8 cellular contexts compared by ENCODE assay signal in genomic region chr9:21919377-21920362, GRCh38.
A peak's percentile ranks its signal among the peaks of the same experiment; 100 is the strongest.
DNase-seq lines count a peak whose midpoint lies in the region; ATAC-seq and TF ChIP-seq lines count a peak whose summit lies in the region.

No MANE protein-coding gene starts in this region.

- peaks cover 3% of the 10 kb centered on the region; the same call in 1 of the 2 replicates for H3K4me1 ChIP-seq in SJCRH30
- no peaks in the 10 kb centered on the region for H3K4me1 ChIP-seq in mesendoderm (ENCODE audit: control insufficient read depth, low read depth, low read length)

- H3K9me3 ChIP-seq in SJCRH30 (replicated peaks) = no peaks in the 10 kb centered on the region

- H3K27me3 ChIP-seq in SJCRH30 = no peaks in the 10 kb centered on the region
- no peaks in the 10 kb centered on the region for H3K27me3 ChIP-seq in mesendoderm (ENCODE audit: insufficient read depth, low read length, poor library complexity)

- WGBS in mesendoderm (ENCODE audit: extremely low coverage, insufficient coverage, low lambda C conversion rate) = no CpG with 5 or more reads among the region's 4 CpGs

- peak overlapping the region; percentile 18 for H3K4me3 ChIP-seq in SJCRH30
- H3K4me3 ChIP-seq in fibroblast of villous mesenchyme (ENCODE audit: low read depth, low read length) = no peak overlapping the region
- no peak overlapping the region for H3K4me3 ChIP-seq in mesendoderm (ENCODE audit: low read length)

- H3K27me3 Mint-ChIP-seq in glutamatergic neuron (ENCODE audit: unreplicated experiment) = no peaks in the 10 kb centered on the region

- H3K27ac Mint-ChIP-seq in glutamatergic neuron (ENCODE audit: unreplicated experiment) = no peak overlapping the region

- no peak overlapping the region for H3K9ac ChIP-seq in mesendoderm (ENCODE audit: low read length)

- no peaks in the 10 kb centered on the region for H3K9me3 Mint-ChIP-seq in glutamatergic neuron (ENCODE audit: unreplicated experiment)

- no peak overlapping the region for H3K4ac ChIP-seq in mesendoderm (ENCODE audit: low read depth, low read length)

- H3K4me2 ChIP-seq in mesendoderm (ENCODE audit: low read length) = no peak overlapping the region

- H3K79me1 ChIP-seq in mesendoderm (ENCODE audit: low read length) = no peaks in the 10 kb centered on the region

- H3K27ac ChIP-seq in SJCRH30 (peak overlapping the region; percentile 32), mesendoderm (ENCODE audit: low read depth, low read length) (no peak overlapping the region)

- H3K79me2 ChIP-seq in mesendoderm (ENCODE audit: control insufficient read depth, insufficient read depth, low read length) = no peaks in the 10 kb centered on the region

- H3K56ac ChIP-seq in mesendoderm (ENCODE audit: low read length) = no peak overlapping the region

- no peak for TF ChIP-seq CTCF in fibroblast of villous mesenchyme (IDR thresholded peaks at IDR 0.05; ENCODE audit: insufficient read depth, low read depth, low read length)
- no peak for TF ChIP-seq CTCF in glutamatergic neuron (IDR thresholded peaks at IDR 0.05; ENCODE audit: partially characterized antibody, unreplicated experiment)

- no peaks in the 10 kb centered on the region for H3K36me3 Mint-ChIP-seq in glutamatergic neuron (ENCODE audit: unreplicated experiment)

- H4K5ac ChIP-seq in mesendoderm (ENCODE audit: low read length) = no peak overlapping the region

- H3K4me3 Mint-ChIP-seq in glutamatergic neuron (ENCODE audit: unreplicated experiment) = no peak overlapping the region

- H3K36me3 ChIP-seq in SJCRH30 (no peaks in the 10 kb centered on the region), mesendoderm (ENCODE audit: control insufficient read depth, insufficient read depth, low read length) (no peaks in the 10 kb centered on the region)

- no peak overlapping the region for H2BK5ac ChIP-seq in mesendoderm (ENCODE audit: low read length)

- no peak overlapping the region for H4K8ac ChIP-seq in mesendoderm (ENCODE audit: low read depth, low read length)

- DNase-seq in stimulated activated CD4-positive, alpha-beta T cell treated with anti-CD3 and anti-CD28 coated beads, Interleukin-2, amount 100 ng/mL, for 4 hours (ENCODE audit: low read depth) = peak; percentile 5
- DNase-seq in stimulated activated CD4-positive, alpha-beta T cell treated with anti-CD3 and anti-CD28 coated beads, Interleukin-12 subunit alpha, Interleukin-12 subunit beta, amount 100 ng/mL, for 4 hours = no peak
- DNase-seq in SJCRH30 (peak; percentile 35 to 68), fibroblast of villous mesenchyme (ENCODE audit: low read depth) (peak; percentile 91), mesendoderm (no peak), left ventricle myocardium superior (no peak), glutamatergic neuron (no peak)

- H2AK5ac ChIP-seq in mesendoderm (ENCODE audit: low read length) = no peak overlapping the region

- H3K18ac ChIP-seq in mesendoderm (ENCODE audit: low read length) = no peak overlapping the region

- H2BK120ac ChIP-seq in mesendoderm (ENCODE audit: low read depth, low read length) = no peak overlapping the region

- H3K23ac ChIP-seq in mesendoderm (ENCODE audit: low read length) = no peak overlapping the region

- intact Hi-C loops in left ventricle myocardium superior (cut with micrococcal nuclease) = no loop called here

- H3K4me1 Mint-ChIP-seq in glutamatergic neuron (ENCODE audit: low read depth, unreplicated experiment) = no peaks in the 10 kb centered on the region

- peak; percentile 55 for ATAC-seq in HG03045 (IDR thresholded peaks at IDR 0.05; ENCODE audit: unreplicated experiment)
- ATAC-seq in left ventricle myocardium superior = no peak

- no peak overlapping the region for H2BK15ac ChIP-seq in mesendoderm (replicated peaks; ENCODE audit: low read depth)

Comparison
In these comparisons a context has a peak if more than half of its experiments do, and no peak if none do; other contexts are left out.
1. DNase-seq: peak in stimulated activated CD4-positive, alpha-beta T cell treated with anti-CD3 and anti-CD28 coated beads, Interleukin-2, amount 100 ng/mL, for 4 hours (single experiment), SJCRH30 (2 of 2) and fibroblast of villous mesenchyme (single experiment); none in stimulated activated CD4-positive, alpha-beta T cell treated with anti-CD3 and anti-CD28 coated beads, Interleukin-12 subunit alpha, Interleukin-12 subunit beta, amount 100 ng/mL, for 4 hours (single experiment), mesendoderm (single experiment), left ventricle myocardium superior (single experiment) and glutamatergic neuron (single experiment).